Comparison of ENCODE assay signal across 1 cellular context in the genomic region with DNA sequence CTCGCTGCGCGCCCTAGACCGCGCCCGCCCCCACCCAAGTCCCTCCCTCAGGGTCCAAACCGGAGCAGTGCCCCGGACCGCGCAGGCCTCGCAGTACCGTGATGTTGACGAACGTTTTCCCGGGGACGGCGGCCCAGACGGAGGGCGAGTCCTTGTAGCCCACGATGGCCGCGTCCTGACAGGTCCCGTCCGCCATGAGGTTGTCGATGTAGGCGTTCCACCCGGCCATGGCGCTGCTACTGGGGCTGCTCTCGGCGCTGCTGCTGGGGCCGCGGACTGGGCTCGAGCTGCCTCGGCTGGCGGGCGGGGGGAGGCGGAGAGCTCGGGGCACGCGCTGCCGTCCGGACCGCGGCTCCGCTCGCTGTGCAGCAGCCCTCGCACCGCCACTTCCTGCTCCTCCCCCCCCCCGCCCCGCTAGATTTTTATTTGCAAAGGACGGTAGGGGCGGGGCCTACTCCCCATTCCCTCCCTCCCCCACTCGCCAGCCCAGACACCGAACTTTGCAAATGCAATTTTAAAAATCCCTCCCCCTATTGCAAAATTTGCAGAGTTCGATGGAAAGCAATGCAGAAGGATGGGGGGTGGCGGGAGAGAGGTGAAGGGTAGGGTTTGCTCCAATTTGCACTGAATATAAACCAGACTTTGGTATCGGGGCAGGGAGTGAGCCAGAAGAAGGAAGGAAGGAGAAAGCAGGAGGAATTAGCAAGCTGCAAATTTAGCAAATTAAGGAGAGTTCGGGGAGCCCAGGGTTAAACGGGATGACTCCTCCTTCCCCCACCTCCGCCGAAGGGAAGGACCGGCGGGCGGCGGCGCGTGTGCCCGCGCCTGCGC.
TF ChIP-seq lines count a peak whose summit lies in the region.

A gene (minus strand): TSS at position 365 of the 831 bp plus-strand sequence. CDS start 136 bp downstream, at position 229.

TF ChIP-seq in HepG2, 621 proteins besides CTCF, POLR2A, EP300 and RAD21 (continued from another document and continues in another):
- TF ChIP-seq, protein P1, sequence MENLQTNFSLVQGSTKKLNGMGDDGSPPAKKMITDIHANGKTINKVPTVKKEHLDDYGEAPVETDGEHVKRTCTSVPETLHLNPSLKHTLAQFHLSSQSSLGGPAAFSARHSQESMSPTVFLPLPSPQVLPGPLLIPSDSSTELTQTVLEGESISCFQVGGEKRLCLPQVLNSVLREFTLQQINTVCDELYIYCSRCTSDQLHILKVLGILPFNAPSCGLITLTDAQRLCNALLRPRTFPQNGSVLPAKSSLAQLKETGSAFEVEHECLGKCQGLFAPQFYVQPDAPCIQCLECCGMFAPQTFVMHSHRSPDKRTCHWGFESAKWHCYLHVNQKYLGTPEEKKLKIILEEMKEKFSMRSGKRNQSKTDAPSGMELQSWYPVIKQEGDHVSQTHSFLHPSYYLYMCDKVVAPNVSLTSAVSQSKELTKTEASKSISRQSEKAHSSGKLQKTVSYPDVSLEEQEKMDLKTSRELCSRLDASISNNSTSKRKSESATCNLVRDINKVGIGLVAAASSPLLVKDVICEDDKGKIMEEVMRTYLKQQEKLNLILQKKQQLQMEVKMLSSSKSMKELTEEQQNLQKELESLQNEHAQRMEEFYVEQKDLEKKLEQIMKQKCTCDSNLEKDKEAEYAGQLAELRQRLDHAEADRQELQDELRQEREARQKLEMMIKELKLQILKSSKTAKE (CRISPR knock-in tag; IDR thresholded peaks at IDR 0.05; ENCODE audit: borderline replicate concordance) = peak; percentile 40; the same call in 1 of the 2 replicates
- TF ChIP-seq, protein P2, sequence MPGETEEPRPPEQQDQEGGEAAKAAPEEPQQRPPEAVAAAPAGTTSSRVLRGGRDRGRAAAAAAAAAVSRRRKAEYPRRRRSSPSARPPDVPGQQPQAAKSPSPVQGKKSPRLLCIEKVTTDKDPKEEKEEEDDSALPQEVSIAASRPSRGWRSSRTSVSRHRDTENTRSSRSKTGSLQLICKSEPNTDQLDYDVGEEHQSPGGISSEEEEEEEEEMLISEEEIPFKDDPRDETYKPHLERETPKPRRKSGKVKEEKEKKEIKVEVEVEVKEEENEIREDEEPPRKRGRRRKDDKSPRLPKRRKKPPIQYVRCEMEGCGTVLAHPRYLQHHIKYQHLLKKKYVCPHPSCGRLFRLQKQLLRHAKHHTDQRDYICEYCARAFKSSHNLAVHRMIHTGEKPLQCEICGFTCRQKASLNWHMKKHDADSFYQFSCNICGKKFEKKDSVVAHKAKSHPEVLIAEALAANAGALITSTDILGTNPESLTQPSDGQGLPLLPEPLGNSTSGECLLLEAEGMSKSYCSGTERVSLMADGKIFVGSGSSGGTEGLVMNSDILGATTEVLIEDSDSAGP (CRISPR knock-in tag; IDR thresholded peaks at IDR 0.05; ENCODE audit: borderline replicate concordance) = peak; percentile 74
- TF ChIP-seq GABPA (IDR thresholded peaks at IDR 0.05; ENCODE audit: low read depth, low read length) (peak; percentile 56), GABPA (CRISPR knock-in tag; IDR thresholded peaks at IDR 0.05; ENCODE audit: low read depth) (peak; percentile 68), ZFAT (CRISPR knock-in tag; conservative IDR thresholded peaks at IDR 0.05) (0 out of 2 replicates have a peak, but pooled peaks have one; percentile 48), CHD2 (IDR thresholded peaks at IDR 0.05; ENCODE audit: low read depth, low read length) (peak; percentile 32; the same call in 1 of the 2 replicates), ZNF547 (CRISPR knock-in tag; IDR thresholded peaks at IDR 0.05) (0 out of 2 replicates have a peak, but pooled peaks have one; percentile 8), HOXA3 (CRISPR knock-in tag; IDR thresholded peaks at IDR 0.05) (peak; percentile 69), SOX5 (CRISPR knock-in tag; IDR thresholded peaks at IDR 0.05; ENCODE audit: borderline replicate concordance) (no peak), ZNF224 (CRISPR knock-in tag; IDR thresholded peaks at IDR 0.05) (0 out of 2 replicates have a peak, but pooled peaks have one; percentile 57), GABPB1 (CRISPR knock-in tag; IDR thresholded peaks at IDR 0.05) (peak; percentile 53; the same call in 1 of the 2 replicates), ADNP (CRISPR knock-in tag; IDR thresholded peaks at IDR 0.05) (no peak), HNRNPUL1 (IDR thresholded peaks at IDR 0.05; ENCODE audit: low read depth, low read length) (peak; percentile 37; the same call in 1 of the 2 replicates), MED13 (CRISPR knock-in tag; IDR thresholded peaks at IDR 0.05) (peak; percentile 28; the same call in 1 of the 2 replicates), ZNF790 (CRISPR knock-in tag; IDR thresholded peaks at IDR 0.05; ENCODE audit: borderline replicate concordance) (peak; percentile 76; the same call in 1 of the 2 replicates), DNMT1 (CRISPR knock-in tag; IDR thresholded peaks at IDR 0.05) (peak; percentile 21; the same call in 1 of the 2 replicates), THYN1 (CRISPR knock-in tag; IDR thresholded peaks at IDR 0.05; ENCODE audit: borderline replicate concordance, low read depth) (no peak), AGO2 (optimal IDR thresholded peaks at IDR 0.05; ENCODE audit: low read depth, low read length) (peak; percentile 87), GLI4 (CRISPR knock-in tag; IDR thresholded peaks at IDR 0.05; ENCODE audit: borderline replicate concordance) (peak; percentile 63; the same call in 1 of the 2 replicates), ATAD3A (CRISPR knock-in tag; IDR thresholded peaks at IDR 0.05) (no peak), ZNF569 (CRISPR knock-in tag; IDR thresholded peaks at IDR 0.05; ENCODE audit: borderline replicate concordance) (no peak), ESRRA (CRISPR knock-in tag; IDR thresholded peaks at IDR 0.05; ENCODE audit: low read depth) (peak; percentile 14; the same call in 1 of the 2 replicates), RARG (CRISPR knock-in tag; IDR thresholded peaks at IDR 0.05; ENCODE audit: low read depth) (no peak), MTF1 (CRISPR knock-in tag; IDR thresholded peaks at IDR 0.05) (no peak), ZSCAN31 (CRISPR knock-in tag; IDR thresholded peaks at IDR 0.05; ENCODE audit: low read depth) (0 out of 2 replicates have a peak, but pooled peaks have one; percentile 58), NFATC3 (CRISPR knock-in tag; IDR thresholded peaks at IDR 0.05) (no peak), ZFP36L2 (CRISPR knock-in tag; IDR thresholded peaks at IDR 0.05) (no peak), NCOR1 (IDR thresholded peaks at IDR 0.05; ENCODE audit: borderline replicate concordance, low read length) (peak; percentile 83; the same call in 1 of the 2 replicates)
- TF ChIP-seq, protein P3, sequence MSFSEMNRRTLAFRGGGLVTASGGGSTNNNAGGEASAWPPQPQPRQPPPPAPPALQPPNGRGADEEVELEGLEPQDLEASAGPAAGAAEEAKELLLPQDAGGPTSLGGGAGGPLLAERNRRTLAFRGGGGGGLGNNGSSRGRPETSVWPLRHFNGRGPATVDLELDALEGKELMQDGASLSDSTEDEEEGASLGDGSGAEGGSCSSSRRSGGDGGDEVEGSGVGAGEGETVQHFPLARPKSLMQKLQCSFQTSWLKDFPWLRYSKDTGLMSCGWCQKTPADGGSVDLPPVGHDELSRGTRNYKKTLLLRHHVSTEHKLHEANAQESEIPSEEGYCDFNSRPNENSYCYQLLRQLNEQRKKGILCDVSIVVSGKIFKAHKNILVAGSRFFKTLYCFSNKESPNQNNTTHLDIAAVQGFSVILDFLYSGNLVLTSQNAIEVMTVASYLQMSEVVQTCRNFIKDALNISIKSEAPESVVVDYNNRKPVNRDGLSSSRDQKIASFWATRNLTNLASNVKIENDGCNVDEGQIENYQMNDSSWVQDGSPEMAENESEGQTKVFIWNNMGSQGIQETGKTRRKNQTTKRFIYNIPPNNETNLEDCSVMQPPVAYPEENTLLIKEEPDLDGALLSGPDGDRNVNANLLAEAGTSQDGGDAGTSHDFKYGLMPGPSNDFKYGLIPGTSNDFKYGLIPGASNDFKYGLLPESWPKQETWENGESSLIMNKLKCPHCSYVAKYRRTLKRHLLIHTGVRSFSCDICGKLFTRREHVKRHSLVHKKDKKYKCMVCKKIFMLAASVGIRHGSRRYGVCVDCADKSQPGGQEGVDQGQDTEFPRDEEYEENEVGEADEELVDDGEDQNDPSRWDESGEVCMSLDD (CRISPR knock-in tag; IDR thresholded peaks at IDR 0.05; ENCODE audit: borderline replicate concordance) = peak; percentile 78; the same call in 1 of the 2 replicates
- TF ChIP-seq, protein P4, sequence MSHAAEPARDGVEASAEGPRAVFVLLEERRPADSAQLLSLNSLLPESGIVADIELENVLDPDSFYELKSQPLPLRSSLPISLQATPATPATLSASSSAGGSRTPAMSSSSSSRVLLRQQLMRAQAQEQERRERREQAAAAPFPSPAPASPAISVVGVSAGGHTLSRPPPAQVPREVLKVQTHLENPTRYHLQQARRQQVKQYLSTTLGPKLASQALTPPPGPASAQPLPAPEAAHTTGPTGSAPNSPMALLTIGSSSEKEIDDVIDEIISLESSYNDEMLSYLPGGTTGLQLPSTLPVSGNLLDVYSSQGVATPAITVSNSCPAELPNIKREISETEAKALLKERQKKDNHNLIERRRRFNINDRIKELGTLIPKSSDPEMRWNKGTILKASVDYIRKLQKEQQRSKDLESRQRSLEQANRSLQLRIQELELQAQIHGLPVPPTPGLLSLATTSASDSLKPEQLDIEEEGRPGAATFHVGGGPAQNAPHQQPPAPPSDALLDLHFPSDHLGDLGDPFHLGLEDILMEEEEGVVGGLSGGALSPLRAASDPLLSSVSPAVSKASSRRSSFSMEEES (CRISPR knock-in tag; IDR thresholded peaks at IDR 0.05) = 0 out of 2 replicates have a peak, but pooled peaks have one; percentile 8
- TF ChIP-seq, protein P5, sequence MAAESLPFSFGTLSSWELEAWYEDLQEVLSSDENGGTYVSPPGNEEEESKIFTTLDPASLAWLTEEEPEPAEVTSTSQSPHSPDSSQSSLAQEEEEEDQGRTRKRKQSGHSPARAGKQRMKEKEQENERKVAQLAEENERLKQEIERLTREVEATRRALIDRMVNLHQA (CRISPR knock-in tag; IDR thresholded peaks at IDR 0.05) = no peak
- TF ChIP-seq, protein P6, sequence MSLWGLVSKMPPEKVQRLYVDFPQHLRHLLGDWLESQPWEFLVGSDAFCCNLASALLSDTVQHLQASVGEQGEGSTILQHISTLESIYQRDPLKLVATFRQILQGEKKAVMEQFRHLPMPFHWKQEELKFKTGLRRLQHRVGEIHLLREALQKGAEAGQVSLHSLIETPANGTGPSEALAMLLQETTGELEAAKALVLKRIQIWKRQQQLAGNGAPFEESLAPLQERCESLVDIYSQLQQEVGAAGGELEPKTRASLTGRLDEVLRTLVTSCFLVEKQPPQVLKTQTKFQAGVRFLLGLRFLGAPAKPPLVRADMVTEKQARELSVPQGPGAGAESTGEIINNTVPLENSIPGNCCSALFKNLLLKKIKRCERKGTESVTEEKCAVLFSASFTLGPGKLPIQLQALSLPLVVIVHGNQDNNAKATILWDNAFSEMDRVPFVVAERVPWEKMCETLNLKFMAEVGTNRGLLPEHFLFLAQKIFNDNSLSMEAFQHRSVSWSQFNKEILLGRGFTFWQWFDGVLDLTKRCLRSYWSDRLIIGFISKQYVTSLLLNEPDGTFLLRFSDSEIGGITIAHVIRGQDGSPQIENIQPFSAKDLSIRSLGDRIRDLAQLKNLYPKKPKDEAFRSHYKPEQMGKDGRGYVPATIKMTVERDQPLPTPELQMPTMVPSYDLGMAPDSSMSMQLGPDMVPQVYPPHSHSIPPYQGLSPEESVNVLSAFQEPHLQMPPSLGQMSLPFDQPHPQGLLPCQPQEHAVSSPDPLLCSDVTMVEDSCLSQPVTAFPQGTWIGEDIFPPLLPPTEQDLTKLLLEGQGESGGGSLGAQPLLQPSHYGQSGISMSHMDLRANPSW (CRISPR knock-in tag; IDR thresholded peaks at IDR 0.05; ENCODE audit: borderline replicate concordance) = no peak; the same call in 1 of the 2 replicates
- TF ChIP-seq, protein P7, sequence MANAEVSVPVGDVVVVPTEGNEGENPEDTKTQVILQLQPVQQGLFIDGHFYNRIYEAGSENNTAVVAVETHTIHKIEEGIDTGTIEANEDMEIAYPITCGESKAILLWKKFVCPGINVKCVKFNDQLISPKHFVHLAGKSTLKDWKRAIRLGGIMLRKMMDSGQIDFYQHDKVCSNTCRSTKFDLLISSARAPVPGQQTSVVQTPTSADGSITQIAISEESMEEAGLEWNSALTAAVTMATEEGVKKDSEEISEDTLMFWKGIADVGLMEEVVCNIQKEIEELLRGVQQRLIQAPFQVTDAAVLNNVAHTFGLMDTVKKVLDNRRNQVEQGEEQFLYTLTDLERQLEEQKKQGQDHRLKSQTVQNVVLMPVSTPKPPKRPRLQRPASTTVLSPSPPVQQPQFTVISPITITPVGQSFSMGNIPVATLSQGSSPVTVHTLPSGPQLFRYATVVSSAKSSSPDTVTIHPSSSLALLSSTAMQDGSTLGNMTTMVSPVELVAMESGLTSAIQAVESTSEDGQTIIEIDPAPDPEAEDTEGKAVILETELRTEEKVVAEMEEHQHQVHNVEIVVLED (CRISPR knock-in tag; IDR thresholded peaks at IDR 0.05; ENCODE audit: borderline replicate concordance) = peak; percentile 31; the same call in 1 of the 2 replicates
- TF ChIP-seq, protein P8, sequence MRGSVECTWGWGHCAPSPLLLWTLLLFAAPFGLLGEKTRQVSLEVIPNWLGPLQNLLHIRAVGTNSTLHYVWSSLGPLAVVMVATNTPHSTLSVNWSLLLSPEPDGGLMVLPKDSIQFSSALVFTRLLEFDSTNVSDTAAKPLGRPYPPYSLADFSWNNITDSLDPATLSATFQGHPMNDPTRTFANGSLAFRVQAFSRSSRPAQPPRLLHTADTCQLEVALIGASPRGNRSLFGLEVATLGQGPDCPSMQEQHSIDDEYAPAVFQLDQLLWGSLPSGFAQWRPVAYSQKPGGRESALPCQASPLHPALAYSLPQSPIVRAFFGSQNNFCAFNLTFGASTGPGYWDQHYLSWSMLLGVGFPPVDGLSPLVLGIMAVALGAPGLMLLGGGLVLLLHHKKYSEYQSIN (CRISPR knock-in tag; IDR thresholded peaks at IDR 0.05; ENCODE audit: borderline replicate concordance) = no peak
- TF ChIP-seq, protein P9, sequence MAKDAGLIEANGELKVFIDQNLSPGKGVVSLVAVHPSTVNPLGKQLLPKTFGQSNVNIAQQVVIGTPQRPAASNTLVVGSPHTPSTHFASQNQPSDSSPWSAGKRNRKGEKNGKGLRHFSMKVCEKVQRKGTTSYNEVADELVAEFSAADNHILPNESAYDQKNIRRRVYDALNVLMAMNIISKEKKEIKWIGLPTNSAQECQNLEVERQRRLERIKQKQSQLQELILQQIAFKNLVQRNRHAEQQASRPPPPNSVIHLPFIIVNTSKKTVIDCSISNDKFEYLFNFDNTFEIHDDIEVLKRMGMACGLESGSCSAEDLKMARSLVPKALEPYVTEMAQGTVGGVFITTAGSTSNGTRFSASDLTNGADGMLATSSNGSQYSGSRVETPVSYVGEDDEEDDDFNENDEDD (CRISPR knock-in tag; IDR thresholded peaks at IDR 0.05; ENCODE audit: borderline replicate concordance) = 0 out of 2 replicates have a peak, but pooled peaks have one; percentile 9
- TF ChIP-seq, protein P10, sequence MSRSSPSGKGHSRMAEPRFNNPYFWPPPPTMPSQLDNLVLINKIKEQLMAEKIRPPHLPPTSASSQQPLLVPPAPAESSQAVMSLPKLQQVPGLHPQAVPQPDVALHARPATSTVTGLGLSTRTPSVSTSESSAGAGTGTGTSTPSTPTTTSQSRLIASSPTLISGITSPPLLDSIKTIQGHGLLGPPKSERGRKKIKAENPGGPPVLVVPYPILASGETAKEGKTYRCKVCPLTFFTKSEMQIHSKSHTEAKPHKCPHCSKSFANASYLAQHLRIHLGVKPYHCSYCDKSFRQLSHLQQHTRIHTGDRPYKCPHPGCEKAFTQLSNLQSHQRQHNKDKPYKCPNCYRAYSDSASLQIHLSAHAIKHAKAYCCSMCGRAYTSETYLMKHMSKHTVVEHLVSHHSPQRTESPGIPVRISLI (CRISPR knock-in tag; IDR thresholded peaks at IDR 0.05; ENCODE audit: borderline replicate concordance) = peak; percentile 46; the same call in 1 of the 2 replicates
